In genomic region chr20:44579313-44580090, GRCh38 we compare ENCODE assay signal across 13 cellular contexts. TPM values are rescaled to one million over a fixed set of nuclear protein-coding genes. Genes with fewer than 3 reads are reported as not detected.
A peak's percentile ranks its signal among the peaks of the same experiment; 100 is the strongest.
DNase-seq lines count a peak whose midpoint lies in the region; ATAC-seq, FAIRE-seq and TF ChIP-seq lines count a peak whose summit lies in the region.
"Had no signal": no experiment of that assay in that cellular context is flagged by ENCODE, and none has a peak within 500 bp of the region (broad histone marks: within the 10 kb centered on the region; RNA-seq: fewer than 3 reads in every experiment).

No MANE protein-coding gene starts in this region.

- H3K27me3 ChIP-seq in DOHH2 (ENCODE audit: control insufficient read depth, low read length) (no peaks in the 10 kb centered on the region), sigmoid colon (no peaks in the 10 kb centered on the region), aorta (ENCODE audit: control insufficient read depth in 1 of 2, insufficient read depth in 2 of 2, low read length in 1 of 2) (no peaks in the 10 kb centered on the region), pancreas (no peaks in the 10 kb centered on the region)

- TF ChIP-seq POLR2A in Raji (IDR thresholded peaks at IDR 0.05; ENCODE audit: insufficient read depth, low read depth, low read length) = peak; percentile 52; the same call in 1 of the 2 replicates
- no peak for TF ChIP-seq POLR2A in sigmoid colon (IDR thresholded peaks at IDR 0.05)

- peak overlapping the region; percentile 83 for H3K4me2 ChIP-seq in DOHH2 (ENCODE audit: low read length)

- peak overlapping the region; percentile 81 for H3K4me3 ChIP-seq in DOHH2 (ENCODE audit: low read length)
- H3K4me3 ChIP-seq in sigmoid colon = no peak overlapping the region
- no peak overlapping the region for H3K4me3 ChIP-seq in aorta (ENCODE audit: low read length in 2 of 2)
- H3K4me3 ChIP-seq in pancreas = no peak overlapping the region

- no peak for ATAC-seq in aorta (ENCODE audit: low FRiP score)
- ATAC-seq in pancreas = no peak

- H3F3A ChIP-seq in DOHH2 (ENCODE audit: control insufficient read depth, insufficient read depth) = peaks cover 34% of the 10 kb centered on the region

- FAIRE-seq in pancreas (lab: Jason Lieb, UNC) = no peak

- peaks cover 3% of the 10 kb centered on the region for H3K27me3 Mint-ChIP-seq in glutamatergic neuron (ENCODE audit: unreplicated experiment)

- WGBS in sigmoid colon, 2 donors = 71 to 88% methylated on average over 8 of the region's 8 CpGs
- WGBS in aorta, 2 donors = 54 to 55% methylated on average over 8 of the region's 8 CpGs
- WGBS in pancreas, 2 donors = 78 to 89% methylated on average over 8 of the region's 8 CpGs

- H3K27ac ChIP-seq in DOHH2 (ENCODE audit: low read depth, low read length) (peak overlapping the region; percentile 95), sigmoid colon (peak overlapping the region; percentile 79 to 95 (median 90)), aorta (ENCODE audit: low read depth in 1 of 2, low read length in 2 of 2) (no peak overlapping the region), pancreas (no peak overlapping the region)
- H3K27ac ChIP-seq: RWPE1 had no signal

- TF ChIP-seq EP300 in sigmoid colon (IDR thresholded peaks at IDR 0.05) = no peak

- no peaks in the 10 kb centered on the region for H3K9me2 ChIP-seq in DOHH2 (replicated peaks; ENCODE audit: control insufficient read depth, low read length)

- DNase-seq in glutamatergic neuron (no peak), sigmoid colon (no peak), aorta (no peak), pancreas (no peak), HCEC 1CT (no peak), CD1c-positive myeloid dendritic cell (ENCODE audit: extremely low spot score) (no peak)
- DNase-seq: activated naive CD4-positive, alpha-beta T cell treated with Interleukin-2 at 50 U/mL for 16 hours; caudate nucleus; H9; NCI-H2227 treated with DMSO at 0.1 percent for 48 hours had no signal

- H3K36me3 ChIP-seq in DOHH2 (ENCODE audit: control insufficient read depth, low read length) = 0 out of 2 replicates have a peak, but pooled peaks cover 3% of the 10 kb centered on the region
- no peaks in the 10 kb centered on the region for H3K36me3 ChIP-seq in sigmoid colon
- no peaks in the 10 kb centered on the region for H3K36me3 ChIP-seq in aorta (ENCODE audit: control insufficient read depth in 1 of 2, insufficient read depth in 2 of 2, low read length in 1 of 2)
- H3K36me3 ChIP-seq in pancreas = no peaks in the 10 kb centered on the region

- no peak overlapping the region for H3K27ac Mint-ChIP-seq in glutamatergic neuron (ENCODE audit: unreplicated experiment)
- H3K27ac Mint-ChIP-seq: H9 had no signal

- no peaks in the 10 kb centered on the region for H3K9me3 Mint-ChIP-seq in glutamatergic neuron (ENCODE audit: unreplicated experiment)
- H3K9me3 Mint-ChIP-seq: H9 had no signal

- H3K4me1 ChIP-seq in DOHH2 (ENCODE audit: control insufficient read depth, low read length) (peaks cover 79% of the 10 kb centered on the region), sigmoid colon (peaks cover 0 to 99% (median 92%) of the 10 kb centered on the region in 4 donors), aorta (ENCODE audit: control insufficient read depth in 1 of 2, insufficient read depth in 2 of 2, low read length in 2 of 2) (peaks cover 0 to 2% of the 10 kb centered on the region in 2 donors), pancreas (no peaks in the 10 kb centered on the region)

- H3K36me3 Mint-ChIP-seq in glutamatergic neuron (ENCODE audit: unreplicated experiment) = no peaks in the 10 kb centered on the region

- intact Hi-C loops in sigmoid colon (cut with DNase I) (no loop called here), aorta (cut with DNase I) (no loop called here), pancreas (cut with DNase I) (no loop called here)

- H4K20me1 ChIP-seq in DOHH2 (ENCODE audit: control insufficient read depth, insufficient read depth, low read depth, low read length) = no peaks in the 10 kb centered on the region

- peak overlapping the region; percentile 11 for H3K4me3 Mint-ChIP-seq in glutamatergic neuron (ENCODE audit: unreplicated experiment)
- H3K4me3 Mint-ChIP-seq: H9 had no signal

- H3K9me3 ChIP-seq in DOHH2 (ENCODE audit: control insufficient read depth, insufficient read depth, low read length) (no peaks in the 10 kb centered on the region), sigmoid colon (no peaks in the 10 kb centered on the region), aorta (ENCODE audit: control insufficient read depth, low read length) (no peaks in the 10 kb centered on the region), pancreas (no peaks in the 10 kb centered on the region)

- peaks cover 20% of the 10 kb centered on the region for H3K4me1 Mint-ChIP-seq in glutamatergic neuron (ENCODE audit: low read depth, unreplicated experiment)

- TF ChIP-seq CTCF in DOHH2 (IDR thresholded peaks at IDR 0.05; ENCODE audit: low read depth, low read length, poor library complexity, severe bottlenecking) (no peak), glutamatergic neuron (IDR thresholded peaks at IDR 0.05; ENCODE audit: partially characterized antibody, unreplicated experiment) (no peak), sigmoid colon (IDR thresholded peaks at IDR 0.05) (no peak), pancreas (IDR thresholded peaks at IDR 0.05) (no peak)

- H3K79me2 ChIP-seq in DOHH2 (ENCODE audit: control insufficient read depth, low read length) = peaks cover 31% of the 10 kb centered on the region

RNA-seq across cellular contexts. Expression of gene PKIG, which starts 2.9 kb away (rescaled TPM):
- 42.0 TPM for total RNA-seq in glutamatergic neuron (ENCODE audit: unreplicated experiment)
- total RNA-seq in sigmoid colon = 100 to 1,000 TPM; 348 to 511 (median 395) TPM
- polyA plus RNA-seq in sigmoid colon = 10 to 100 TPM; 43.9 to 78.4 (median 75.7) TPM
- total RNA-seq in aorta = 10 to 100 TPM; 80.9 to 85.0 TPM
- polyA plus RNA-seq in aorta = 100 to 1,000 TPM; 190 to 247 TPM
- 10 to 100 TPM; 10.6 to 15.8 (median 12.6) TPM for total RNA-seq in pancreas
- 10 to 100 TPM; 20.3 to 40.2 TPM for polyA plus RNA-seq in pancreas

RNA-seq across cellular contexts. Expression of gene SERINC3, which starts 57.6 kb away (rescaled TPM):
- total RNA-seq in glutamatergic neuron (ENCODE audit: unreplicated experiment) = 125 TPM
- 100 to 1,000 TPM in 1 of 4 donors, 10 to 100 TPM in 3; 75.9 to 112 (median 88.8) TPM for total RNA-seq in sigmoid colon
- 10 to 100 TPM; 11.1 to 58.2 (median 21.0) TPM for polyA plus RNA-seq in sigmoid colon
- total RNA-seq in aorta = 100 to 1,000 TPM; 131 to 134 TPM
- 10 to 100 TPM; 47.1 to 77.7 TPM for polyA plus RNA-seq in aorta
- total RNA-seq in pancreas = 10 to 100 TPM; 29.4 to 52.1 (median 39.1) TPM
- polyA plus RNA-seq in pancreas = 10 to 100 TPM; 14.5 to 26.5 TPM

Comparison
In these comparisons a context has a peak if more than half of its experiments do, and no peak if none do; other contexts are left out.
1. H3K27ac ChIP-seq: peak in DOHH2 (single experiment) and sigmoid colon (4 of 4); none in aorta (0 of 2) and pancreas (0 of 4).